ENCODE assay signal across 8 cellular contexts in the genomic region with DNA sequence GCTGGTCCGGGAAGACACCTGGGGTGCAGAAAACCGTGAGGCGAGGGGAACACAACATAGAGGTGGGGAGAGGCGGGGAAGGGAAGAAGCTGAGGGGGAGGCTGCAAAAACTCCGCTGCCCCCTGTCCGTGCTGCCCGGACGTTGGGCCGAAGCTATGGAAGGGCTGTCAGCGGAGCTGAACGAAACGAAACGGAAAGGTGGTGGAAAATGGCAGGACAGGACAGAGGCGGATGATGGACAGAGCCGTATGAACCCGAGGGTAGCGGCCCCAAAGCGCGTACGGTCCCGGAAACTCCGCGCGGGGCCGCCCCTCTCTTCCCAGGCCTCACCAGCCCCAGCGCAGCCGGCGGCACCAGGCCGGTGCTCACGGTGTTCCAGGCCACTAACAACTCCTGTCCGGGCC. TPM values are rescaled to one million over a fixed set of nuclear protein-coding genes. Genes with fewer than 3 reads are reported as not detected.
DNase-seq lines count a peak whose midpoint lies in the region; ATAC-seq and TF ChIP-seq lines count a peak whose summit lies in the region.

No MANE protein-coding gene starts in this region.

- ATAC-seq in GM19397 (IDR thresholded peaks at IDR 0.05; ENCODE audit: unreplicated experiment), result no peak
- no peak for ATAC-seq in HG03039 (IDR thresholded peaks at IDR 0.05; ENCODE audit: unreplicated experiment)

- DNase-seq in AG04450 (ENCODE audit: low read depth, low spot score) (no peak), choroid plexus epithelial cell (ENCODE audit: low read depth) (no peak), NCI-H748 (lab: John Stamatoyannopoulos, UW; ENCODE audit: unreplicated experiment) (no peak), HT-29 (ENCODE audit: low spot score) (no peak)

- H3K27ac ChIP-seq in AG04450 (ENCODE audit: low read depth, low read length), result peak overlapping the region; percentile 52
- peak overlapping the region; percentile 71 for H3K27ac ChIP-seq in muscle layer of duodenum (ENCODE audit: low read length)

- H3K36me3 Mint-ChIP-seq in IgD-negative memory B cell, result peaks cover 2% of the 10 kb centered on the region

- CTCF ChIA-PET in AG04450 (lab: Charles Lee), result interaction anchor here (2.0 to 3.7 kb wide), 2 partner anchors 13 to 49 kb away, joined by 6 to 17 read pairs; a partner anchor contains a TSS

- H3K27me3 ChIP-seq in AG04450 (ENCODE audit: control insufficient read depth, insufficient read depth, low read length) (no peaks in the 10 kb centered on the region), muscle layer of duodenum (ENCODE audit: low read depth, low read length) (no peaks in the 10 kb centered on the region)

- POLR2A ChIA-PET in AG04450 (lab: Yijun Ruan, JAX), result interaction anchor here (1.2 to 3.2 kb wide), 8 partner anchors 13 to 124 kb away, joined by 3 to 38 read pairs (median 12); a partner anchor contains a TSS

- no peaks in the 10 kb centered on the region for H3K27me3 Mint-ChIP-seq in IgD-negative memory B cell

- H3K9me3 ChIP-seq in AG04450 (ENCODE audit: control insufficient read depth, insufficient read depth, low read length) (no peaks in the 10 kb centered on the region; the same call in 1 of the 2 replicates), muscle layer of duodenum (ENCODE audit: control insufficient read depth in 1 of 2, low read length in 2 of 2) (no peaks in the 10 kb centered on the region)

- peaks cover 11 to 43% of the 10 kb centered on the region in 2 donors for H3K4me1 ChIP-seq in muscle layer of duodenum (ENCODE audit: control insufficient read depth in 1 of 2, insufficient read depth in 2 of 2, low read length in 2 of 2)

- H3K4me3 ChIP-seq in AG04450 (ENCODE audit: low read depth, low read length) (peak overlapping the region; percentile 94), choroid plexus epithelial cell (ENCODE audit: low read depth, low read length) (peak overlapping the region; percentile 67), muscle layer of duodenum (ENCODE audit: low read depth in 1 of 2, low read length in 2 of 2) (peak overlapping the region; percentile 86 to 100)

- peak overlapping the region; percentile 85 to 96 (median 93) for H3K27ac Mint-ChIP-seq in IgD-negative memory B cell

- no peak for TF ChIP-seq CTCF in AG04450 (IDR thresholded peaks at IDR 0.05; ENCODE audit: low read depth, low read length)
- TF ChIP-seq CTCF in choroid plexus epithelial cell (conservative IDR thresholded peaks at IDR 0.05; ENCODE audit: low read depth, low read length), result no peak

- peaks cover 20 to 68% of the 10 kb centered on the region in 2 donors for H3K36me3 ChIP-seq in muscle layer of duodenum (ENCODE audit: control insufficient read depth in 1 of 2, insufficient read depth in 2 of 2, low read length in 2 of 2)

- no peaks in the 10 kb centered on the region for H3K9me3 Mint-ChIP-seq in IgD-negative memory B cell

- H3K4me1 Mint-ChIP-seq in IgD-negative memory B cell, result peaks cover 4 to 27% (median 14%) of the 10 kb centered on the region in 3 donors

- H3K4me3 Mint-ChIP-seq in IgD-negative memory B cell, result peak overlapping the region; percentile 85 to 95 (median 94)

RNA-seq across cellular contexts. Expression of a gene that starts 0.3 kb away (rescaled TPM):
- polyA plus RNA-seq in AG04450 (2011; rRNA removed) (12.1 and 14.6 TPM in 2 replicates), IgD-negative memory B cell (6.2 TPM)
- 14.5 and 14.7 TPM in 2 replicates for polyA minus RNA-seq in AG04450 (2011; rRNA and poly(A)+ RNA removed)
- 60.6 and 64.0 TPM in 2 replicates for total RNA-seq in HT-29 (2014; rRNA removed; shearing (Covaris generic))

RNA-seq across cellular contexts. Expression of a gene that starts 0.4 kb away (rescaled TPM):
- polyA plus RNA-seq in AG04450 (2011; rRNA removed), result 35.0 and 46.9 TPM in 2 replicates
- polyA minus RNA-seq in AG04450 (2011; rRNA and poly(A)+ RNA removed), result 8.6 and 13.1 TPM in 2 replicates
- 139 TPM for polyA plus RNA-seq in IgD-negative memory B cell
- 184 and 208 TPM in 2 replicates for total RNA-seq in HT-29 (2014; rRNA removed; shearing (Covaris generic))

RNA-seq across cellular contexts. Expression of a gene that starts 12.5 kb away (rescaled TPM):
- 2.8 and 3.8 TPM in 2 replicates for polyA plus RNA-seq in AG04450 (2011; rRNA removed)
- 2.5 and 3.0 TPM in 2 replicates for polyA minus RNA-seq in AG04450 (2011; rRNA and poly(A)+ RNA removed)
- 0.66 TPM for polyA plus RNA-seq in IgD-negative memory B cell
- total RNA-seq in HT-29 (2014; rRNA removed; shearing (Covaris generic)), result 63.1 and 66.3 TPM in 2 replicates

RNA-seq across cellular contexts. Expression of a gene that starts 16.2 kb away (rescaled TPM):
- polyA plus RNA-seq in AG04450 (2011; rRNA removed) (not detected in 2 replicates), IgD-negative memory B cell (not detected)
- polyA minus RNA-seq in AG04450 (2011; rRNA and poly(A)+ RNA removed), result not detected in 2 replicates
- not detected in 2 replicates for total RNA-seq in HT-29 (2014; rRNA removed; shearing (Covaris generic))

RNA-seq across cellular contexts. Expression of a gene that starts 17.4 kb away (rescaled TPM):
- polyA plus RNA-seq in AG04450 (2011; rRNA removed), result 44.2 and 50.2 TPM in 2 replicates
- 17.5 and 18.4 TPM in 2 replicates for polyA minus RNA-seq in AG04450 (2011; rRNA and poly(A)+ RNA removed)
- polyA plus RNA-seq in IgD-negative memory B cell, result 106 TPM
- total RNA-seq in HT-29 (2014; rRNA removed; shearing (Covaris generic)), result 44.7 and 51.5 TPM in 2 replicates
